8 cellular contexts compared by ENCODE assay signal in genomic region chr16:30354423-30355143, GRCh38. TPM values are rescaled to one million over a fixed set of nuclear protein-coding genes. Genes with fewer than 3 reads are reported as not detected.
DNase-seq lines count a peak whose midpoint lies in the region; ATAC-seq and TF ChIP-seq lines count a peak whose summit lies in the region.

No MANE protein-coding gene starts in this region.

- peak overlapping the region; percentile 100 for H3K27ac Mint-ChIP-seq in nephron progenitor cell

- no peaks in the 10 kb centered on the region for H3K9me3 ChIP-seq in Panc1 (ENCODE audit: control insufficient read depth, insufficient read depth, low read depth, low read length)

- H3K36me3 ChIP-seq in Panc1 (ENCODE audit: control insufficient read depth, insufficient read depth, low read length) = peaks cover 5% of the 10 kb centered on the region

- POLR2A ChIA-PET in Panc1 (lab: Charles Lee) = interaction anchor here (0.6 to 1.5 kb wide), 2 partner anchors 16 to 20 kb away, joined by 4 to 7 read pairs; no protein-coding TSS in a partner anchor

- no peaks in the 10 kb centered on the region for H3K9me3 Mint-ChIP-seq in nephron progenitor cell

- intact Hi-C loops in Panc1 (cut with micrococcal nuclease; ENCODE audit: unreplicated experiment) = no loop called here

- H3K27me3 Mint-ChIP-seq in nephron progenitor cell (ENCODE audit: low read depth, poor library complexity) = peaks cover 6% of the 10 kb centered on the region

- H3K4me1 Mint-ChIP-seq in nephron progenitor cell = peaks cover 51% of the 10 kb centered on the region

- ATAC-seq in GM21390 (IDR thresholded peaks at IDR 0.05; ENCODE audit: unreplicated experiment) (peak; percentile 14), Panc1 (peak; percentile 18; the same call in 1 of the 2 replicates), HG03095 (IDR thresholded peaks at IDR 0.05; ENCODE audit: unreplicated experiment) (no peak)

- H3K4me1 ChIP-seq in Panc1 (ENCODE audit: control insufficient read depth, insufficient read depth, low read length) = peaks cover 49% of the 10 kb centered on the region

- H3K36me3 Mint-ChIP-seq in nephron progenitor cell (ENCODE audit: low read depth) = peaks cover 52% of the 10 kb centered on the region

- CTCF ChIA-PET in Panc1 (lab: Charles Lee) = interaction anchor here (1.1 kb wide), 1 partner anchor 41 kb away, joined by 3 read pairs; no protein-coding TSS in a partner anchor

- peak overlapping the region; percentile 98 to 99 for H3K4me3 ChIP-seq in Panc1 (ENCODE audit: low read depth in 2 of 2, low read length in 2 of 2)
- peak overlapping the region; percentile 67 for H3K4me3 ChIP-seq in epithelial cell of esophagus (ENCODE audit: low read length)

- DNase-seq in AG20443 (ENCODE audit: low spot score) (peak; percentile 11), Panc1 (ENCODE audit: low read depth, low spot score) (no peak), epithelial cell of esophagus (ENCODE audit: low read depth) (no peak), nephron progenitor cell (peak; percentile 71), NCI-H1436 treated with DMSO at 0.1 percent for 48 hours (lab: John Stamatoyannopoulos, UW) (no peak), HuH-7 (ENCODE audit: low spot score) (no peak)

- H3K27me3 ChIP-seq in Panc1 (ENCODE audit: control insufficient read depth, insufficient read depth, low read length) = no peaks in the 10 kb centered on the region

- TF ChIP-seq CTCF in Panc1 (IDR thresholded peaks at IDR 0.05) (no peak), epithelial cell of esophagus (IDR thresholded peaks at IDR 0.05; ENCODE audit: insufficient read depth, low read depth, low read length, missing control alignments) (no peak), nephron progenitor cell (IDR thresholded peaks at IDR 0.05) (no peak)

- in situ Hi-C loops in Panc1 (cut with HindIII; ENCODE audit: low pct_unique_long_range_greater_than_20kb, low sequenced_read_pairs) = no loop called here

- BruUV-seq in Panc1 (replicated peaks; lab: Mats Ljungman, UMichigan) = no TSS peak

- H3K4me3 Mint-ChIP-seq in nephron progenitor cell = peak overlapping the region; percentile 97

- H3K27ac ChIP-seq in Panc1 (ENCODE audit: low read length) = peak overlapping the region; percentile 99

RNA-seq across cellular contexts. Expression of gene CD2BP2, which starts 0.5 kb away (rescaled TPM):
- 90.7 TPM for total RNA-seq in Panc1 (2021; ENCODE audit: unreplicated experiment)
- 68.7 TPM for polyA plus RNA-seq in Panc1 (2012; ENCODE audit: insufficient read length)

RNA-seq across cellular contexts. Expression of gene TBC1D10B, which starts 15.7 kb away (rescaled TPM):
- 52.6 TPM for total RNA-seq in Panc1 (2021; ENCODE audit: unreplicated experiment)
- polyA plus RNA-seq in Panc1 (2012; ENCODE audit: insufficient read length) = 41.9 TPM

RNA-seq across cellular contexts. Expression of gene MYL11, which starts 20.0 kb away (rescaled TPM):
- total RNA-seq in Panc1 (2021; ENCODE audit: unreplicated experiment) = not detected
- polyA plus RNA-seq in Panc1 (2012; ENCODE audit: insufficient read length) = 1.2 TPM

RNA-seq across cellular contexts. Expression of gene SEPTIN1, which starts 27.8 kb away (rescaled TPM):
- 1.7 TPM for total RNA-seq in Panc1 (2021; ENCODE audit: unreplicated experiment)
- polyA plus RNA-seq in Panc1 (2012; ENCODE audit: insufficient read length) = 1.8 TPM

RNA-seq across cellular contexts. Expression of gene ZNF48, which starts 40.6 kb away (rescaled TPM):
- total RNA-seq in Panc1 (2021; ENCODE audit: unreplicated experiment) = 16.6 TPM
- polyA plus RNA-seq in Panc1 (2012; ENCODE audit: insufficient read length) = 17.6 TPM

Comparison
In these comparisons a context has a peak if more than half of its experiments do, and no peak if none do; other contexts are left out.
1. DNase-seq: peak in AG20443 (single experiment) and nephron progenitor cell (single experiment); none in Panc1 (single experiment), epithelial cell of esophagus (single experiment), NCI-H1436 treated with DMSO at 0.1 percent for 48 hours (single experiment) and HuH-7 (single experiment).